In the genomic region with DNA sequence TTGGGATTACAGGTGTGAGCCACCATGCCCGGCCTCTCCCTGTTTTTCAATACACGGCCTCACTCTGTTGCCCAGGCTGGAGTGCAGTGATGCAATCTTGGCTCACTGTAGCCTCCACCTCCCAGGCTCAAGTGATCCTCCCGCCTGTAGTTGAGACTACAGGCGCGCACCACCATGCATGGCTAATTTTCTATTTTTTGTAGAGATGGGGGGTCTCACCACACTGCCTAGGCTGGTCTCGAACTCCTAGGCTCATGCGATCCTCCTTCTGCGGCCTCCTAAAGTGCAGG, we compare ENCODE assay signal across 13 cellular contexts. TPM values are rescaled to one million over a fixed set of nuclear protein-coding genes. Genes with fewer than 3 reads are reported as not detected.
A peak's percentile ranks its signal among the peaks of the same experiment; 100 is the strongest.
DNase-seq lines count a peak whose midpoint lies in the region; ATAC-seq and TF ChIP-seq lines count a peak whose summit lies in the region.
"Had no signal": no experiment of that assay in that cellular context is flagged by ENCODE, and none has a peak within 500 bp of the region (broad histone marks: within the 10 kb centered on the region; RNA-seq: fewer than 3 reads in every experiment).

No MANE protein-coding gene starts in this region.

- ATAC-seq in GM21723 (IDR thresholded peaks at IDR 0.05; ENCODE audit: unreplicated experiment), result no peak

- no peak for DNase-seq in CD14-positive monocyte (ENCODE audit: low spot score)
- DNase-seq in HFFc6, result no peak
- DNase-seq in dorsolateral prefrontal cortex, result no peak
- DNase-seq in osteocyte (ENCODE audit: extremely low spot score, unreplicated experiment), result no peak
- no peak for DNase-seq in medulla oblongata (ENCODE audit: extremely low spot score)
- DNase-seq in COLO668 (lab: John Stamatoyannopoulos, UW; ENCODE audit: unreplicated experiment), result no peak
- DNase-seq: NCI-H187 treated with DMSO at 0.1 percent for 48 hours, NCI-H526 treated with DMSO at 0.1 percent for 48 hours had no signal

- H3K27ac Mint-ChIP-seq in CD14-positive monocyte, result peak overlapping the region in 4 of 7 donors; percentile 33 to 87 (median 56)
- H3K27ac Mint-ChIP-seq in HFFc6, result peak overlapping the region; percentile 40; the same call in 1 of the 2 replicates
- H3K27ac Mint-ChIP-seq in osteocyte (ENCODE audit: unreplicated experiment), result peak overlapping the region; percentile 1

- H3K4me3 ChIP-seq in dorsolateral prefrontal cortex, result no peak overlapping the region
- H3K4me3 ChIP-seq: HAP-1 had no signal

- H3K9me3 Mint-ChIP-seq in CD14-positive monocyte (peaks cover 0 to 2% (median 0%) of the 10 kb centered on the region in 7 donors), HFFc6 (no peaks in the 10 kb centered on the region; the same call in 1 of the 2 replicates), osteocyte (ENCODE audit: unreplicated experiment) (no peaks in the 10 kb centered on the region)
- H3K9me3 Mint-ChIP-seq: CD4-positive, CD25-positive, alpha-beta regulatory T cell had no signal

- peaks cover 47 to 74% of the 10 kb centered on the region in 2 donors for H3K36me3 Mint-ChIP-seq in CD14-positive monocyte
- H3K36me3 Mint-ChIP-seq in HFFc6 (ENCODE audit: low read depth), result peaks cover 8% of the 10 kb centered on the region; the same call in 1 of the 2 replicates
- peaks cover 12% of the 10 kb centered on the region for H3K36me3 Mint-ChIP-seq in osteocyte (ENCODE audit: unreplicated experiment)
- H3K36me3 Mint-ChIP-seq: CD4-positive, CD25-positive, alpha-beta regulatory T cell had no signal

- H3K4me3 Mint-ChIP-seq in CD14-positive monocyte (no peak overlapping the region), HFFc6 (no peak overlapping the region), osteocyte (ENCODE audit: unreplicated experiment) (no peak overlapping the region)
- H3K4me3 Mint-ChIP-seq: CD4-positive, CD25-positive, alpha-beta regulatory T cell had no signal

- no peaks in the 10 kb centered on the region for H3K27me3 Mint-ChIP-seq in CD14-positive monocyte (ENCODE audit: low read depth in 3 of 3)
- peaks cover 16% of the 10 kb centered on the region for H3K27me3 Mint-ChIP-seq in HFFc6 (ENCODE audit: insufficient read depth)
- no peaks in the 10 kb centered on the region for H3K27me3 Mint-ChIP-seq in osteocyte (ENCODE audit: unreplicated experiment)
- H3K27me3 Mint-ChIP-seq: CD4-positive, CD25-positive, alpha-beta regulatory T cell had no signal

- intact Hi-C loops in CD14-positive monocyte (cut with micrococcal nuclease) (loop anchor here in 1 of 2 donors (2.0 kb wide), 1 partner anchor 103 kb away; no protein-coding TSS in a partner anchor), dorsolateral prefrontal cortex (cut with DNase I) (loop anchor here in 1 of 2 donors (5.0 kb wide), 1 partner anchor 103 kb away; no protein-coding TSS in a partner anchor)

- H3K4me1 Mint-ChIP-seq in CD14-positive monocyte (peaks cover 9% of the 10 kb centered on the region), HFFc6 (ENCODE audit: low read depth) (peaks cover 17% of the 10 kb centered on the region), osteocyte (ENCODE audit: unreplicated experiment) (peaks cover 7% of the 10 kb centered on the region)
- H3K4me1 Mint-ChIP-seq: CD4-positive, CD25-positive, alpha-beta regulatory T cell had no signal

- TF ChIP-seq CTCF in CD14-positive monocyte (IDR thresholded peaks at IDR 0.05) (no peak), HFFc6 (IDR thresholded peaks at IDR 0.05) (no peak), dorsolateral prefrontal cortex (IDR thresholded peaks at IDR 0.05 in 54 of 56, conservative IDR thresholded peaks at IDR 0.05 in 2 of 56; ENCODE audit: low read depth in 1 of 56, partially characterized antibody in 56 of 56) (no peak), osteocyte (IDR thresholded peaks at IDR 0.05) (no peak)

- peak overlapping the region in 45 of 59 donors; percentile 11 to 84 (median 61) for H3K27ac ChIP-seq in dorsolateral prefrontal cortex

- H3K27me3 ChIP-seq in dorsolateral prefrontal cortex, result no peaks in the 10 kb centered on the region

RNA-seq across cellular contexts. Expression of a gene that starts 11.5 kb away (rescaled TPM):
- polyA plus RNA-seq in CD14-positive monocyte, result 1 to 10 TPM; 4.5 to 4.6 TPM
- 10 to 100 TPM; 61.0 to 72.7 (median 68.1) TPM for total RNA-seq in HFFc6 (2021; fragmentation: NEBNext Ultra II Directional; extraction: Animal tissue kit (Norgen Biotek cat#: 25700))
- total RNA-seq in dorsolateral prefrontal cortex (100 to 1,000 TPM in 50 of 120 experiments, 10 to 100 TPM in 70; 70.3 to 151 (median 96.8) TPM), osteocyte (79.1 and 84.4 TPM in 2 replicates)

RNA-seq across cellular contexts. Expression of a gene that starts 18.5 kb away (rescaled TPM):
- polyA plus RNA-seq in CD14-positive monocyte, result 1,000 to 10,000 TPM; 1,224 to 1,249 TPM
- total RNA-seq in HFFc6 (2021; fragmentation: NEBNext Ultra II Directional; extraction: Animal tissue kit (Norgen Biotek cat#: 25700)), result 100 to 1,000 TPM; 230 to 351 (median 300) TPM
- 100 to 1,000 TPM in 96 of 120 experiments, 10 to 100 TPM in 24; 58.9 to 258 (median 114) TPM for total RNA-seq in dorsolateral prefrontal cortex
- 156 and 171 TPM in 2 replicates for total RNA-seq in osteocyte

RNA-seq across cellular contexts. Expression of a gene that starts 24.1 kb away (rescaled TPM):
- polyA plus RNA-seq in CD14-positive monocyte, result not detected
- 10 to 100 TPM in 5 of 6 experiments, 1 to 10 TPM in 1; 8.2 to 12.2 (median 11.0) TPM for total RNA-seq in HFFc6 (2021; fragmentation: NEBNext Ultra II Directional; extraction: Animal tissue kit (Norgen Biotek cat#: 25700))
- total RNA-seq in dorsolateral prefrontal cortex (100 to 1,000 TPM in 118 of 120 experiments, 10 to 100 TPM in 2; 70.6 to 312 (median 201) TPM), osteocyte (0.21 and 0.27 TPM in 2 replicates)
- total RNA-seq: Calu3; CD4-positive, CD25-positive, alpha-beta regulatory T cell; HT-29 had no signal

RNA-seq across cellular contexts. Expression of a gene that starts 32.3 kb away (rescaled TPM):
- 1 to 10 TPM; 4.4 to 5.6 TPM for polyA plus RNA-seq in CD14-positive monocyte
- 10 to 100 TPM; 39.7 to 47.3 (median 42.9) TPM for total RNA-seq in HFFc6 (2021; fragmentation: NEBNext Ultra II Directional; extraction: Animal tissue kit (Norgen Biotek cat#: 25700))
- total RNA-seq in dorsolateral prefrontal cortex, result 100 to 1,000 TPM in 101 of 120 experiments, 10 to 100 TPM in 19; 48.1 to 186 (median 122) TPM
- total RNA-seq in osteocyte, result 18.7 and 19.7 TPM in 2 replicates

RNA-seq across cellular contexts. Expression of a gene that starts 39.3 kb away (rescaled TPM):
- polyA plus RNA-seq in CD14-positive monocyte, result 1 to 10 TPM; 1.6 to 2.6 TPM
- 10 to 100 TPM; 11.0 to 15.9 (median 13.7) TPM for total RNA-seq in HFFc6 (2021; fragmentation: NEBNext Ultra II Directional; extraction: Animal tissue kit (Norgen Biotek cat#: 25700))
- 10 to 100 TPM; 15.0 to 65.5 (median 27.2) TPM for total RNA-seq in dorsolateral prefrontal cortex
- 13.4 and 15.6 TPM in 2 replicates for total RNA-seq in osteocyte

Comparison
In these comparisons a context has a peak if more than half of its experiments do, and no peak if none do; other contexts are left out.
1. H3K27ac Mint-ChIP-seq: peak in every context shown above with its lines; median percentile 56 in CD14-positive monocyte; 40 in HFFc6; 1 in osteocyte.
2. RNA of a gene that starts 24.1 kb away (total RNA-seq): 70.6 to 312 TPM in dorsolateral prefrontal cortex; 8.2 to 12.2 TPM in HFFc6 and 0.21 to 0.27 TPM in osteocyte; every median in the first group is over 4 times any median in the second.